ENCODE assay signal across 7 cellular contexts in genomic region chr1:39638965-39639332, GRCh38. TPM values are rescaled to one million over a fixed set of nuclear protein-coding genes. Genes with fewer than 3 reads are reported as not detected.
A peak's percentile ranks its signal among the peaks of the same experiment; 100 is the strongest.
DNase-seq lines count a peak whose midpoint lies in the region; ATAC-seq and TF ChIP-seq lines count a peak whose summit lies in the region.

No MANE protein-coding gene starts in this region.

- no peak for TF ChIP-seq CTCF in WI38 (IDR thresholded peaks at IDR 0.05; ENCODE audit: low read depth, low read length)

- H3K9me2 ChIP-seq in GM23248 (ENCODE audit: insufficient read depth) = no peaks in the 10 kb centered on the region

- H3K36me3 ChIP-seq in HUES6 (ENCODE audit: control insufficient read depth, insufficient read depth, low read length) (no peaks in the 10 kb centered on the region), GM23248 (ENCODE audit: low read depth) (no peaks in the 10 kb centered on the region)

- in situ Hi-C loops in GM23248 (cut with MboI) = no loop called here

- H3K9me3 ChIP-seq in HUES6 (ENCODE audit: control insufficient read depth, insufficient read depth, low read depth, low read length) (no peaks in the 10 kb centered on the region), GM23248 (ENCODE audit: low read depth) (no peaks in the 10 kb centered on the region)

- H3K4me1 ChIP-seq in HUES6 (ENCODE audit: control insufficient read depth, insufficient read depth, low read length) (no peaks in the 10 kb centered on the region), GM23248 (ENCODE audit: insufficient read depth) (peaks cover 11% of the 10 kb centered on the region)

- no peak overlapping the region for H3K4me2 ChIP-seq in GM23248 (ENCODE audit: unreplicated experiment)

- H2AFZ ChIP-seq in GM23248 = no peak overlapping the region

- no peaks in the 10 kb centered on the region for H4K20me1 ChIP-seq in GM23248 (ENCODE audit: insufficient read depth)

- H3K9ac ChIP-seq in HUES6 (ENCODE audit: low read length) (no peak overlapping the region), GM23248 (no peak overlapping the region)

- no peak for ATAC-seq in activated CD4-positive, CD25-positive, alpha-beta regulatory T cell treated with anti-CD3 and anti-CD28 coated beads, Interleukin-2, amount 50 U/mL, for 24 hours

- DNase-seq in GM23248 (no peak), NCI-H446 (lab: John Stamatoyannopoulos, UW) (no peak)

- H3K27ac ChIP-seq in HUES6 (ENCODE audit: low read depth, low read length) = no peak overlapping the region
- H3K27ac ChIP-seq in skin epidermis = peak overlapping the region in 9 of 21 experiments; percentile 0 to 74 (median 50)
- no peak overlapping the region for H3K27ac ChIP-seq in GM23248

- no peaks in the 10 kb centered on the region for H3K79me2 ChIP-seq in GM23248 (ENCODE audit: insufficient read depth)

- H3F3A ChIP-seq in GM23248 (ENCODE audit: insufficient read depth) = no peaks in the 10 kb centered on the region

- H3K4me3 ChIP-seq in HUES6 (ENCODE audit: low read depth, low read length) (peak overlapping the region; percentile 72), WI38 (ENCODE audit: low read depth, low read length) (peak overlapping the region; percentile 27; the same call in 1 of the 2 replicates), iPS-11a (ENCODE audit: low read depth, low read length) (peak overlapping the region; percentile 40), skin epidermis (peak overlapping the region; percentile 17 to 47 (median 37)), GM23248 (no peak overlapping the region)

- H3K27me3 ChIP-seq in HUES6 (ENCODE audit: control insufficient read depth, insufficient read depth, low read length) (peaks cover 93% of the 10 kb centered on the region), GM23248 (replicated peaks; ENCODE audit: insufficient read depth) (peaks cover 6% of the 10 kb centered on the region; the same call in 1 of the 2 replicates)

- WGBS in GM23248 (ENCODE audit: low coverage in 1 of 2, low lambda C conversion rate in 2 of 2, missing lambda C conversion rate in 2 of 2), 2 experiments = 80 to 82% methylated on average over 3 of the region's 3 CpGs

RNA-seq across cellular contexts. Expression of gene HEYL, which starts 0.5 kb away (rescaled TPM):
- total RNA-seq in GM23248 (2014; rRNA removed; shearing (Covaris generic)) = not detected in 2 replicates
- not detected in 2 replicates for polyA plus RNA-seq in GM23248 (2016; fragmentation: Nextera tagmentation; extraction: Ambion mirVana)

RNA-seq across cellular contexts. Expression of gene NT5C1A, which starts 33.0 kb away (rescaled TPM):
- total RNA-seq in GM23248 (2014; rRNA removed; shearing (Covaris generic)) = not detected in 2 replicates
- not detected in 2 replicates for polyA plus RNA-seq in GM23248 (2016; fragmentation: Nextera tagmentation; extraction: Ambion mirVana)

RNA-seq across cellular contexts. Expression of gene HPCAL4, which starts 52.3 kb away (rescaled TPM):
- not detected in 2 replicates for total RNA-seq in GM23248 (2014; rRNA removed; shearing (Covaris generic))
- polyA plus RNA-seq in GM23248 (2016; fragmentation: Nextera tagmentation; extraction: Ambion mirVana) = not detected in 2 replicates
